Comparison of ENCODE assay signal across 8 cellular contexts in the genomic region with DNA sequence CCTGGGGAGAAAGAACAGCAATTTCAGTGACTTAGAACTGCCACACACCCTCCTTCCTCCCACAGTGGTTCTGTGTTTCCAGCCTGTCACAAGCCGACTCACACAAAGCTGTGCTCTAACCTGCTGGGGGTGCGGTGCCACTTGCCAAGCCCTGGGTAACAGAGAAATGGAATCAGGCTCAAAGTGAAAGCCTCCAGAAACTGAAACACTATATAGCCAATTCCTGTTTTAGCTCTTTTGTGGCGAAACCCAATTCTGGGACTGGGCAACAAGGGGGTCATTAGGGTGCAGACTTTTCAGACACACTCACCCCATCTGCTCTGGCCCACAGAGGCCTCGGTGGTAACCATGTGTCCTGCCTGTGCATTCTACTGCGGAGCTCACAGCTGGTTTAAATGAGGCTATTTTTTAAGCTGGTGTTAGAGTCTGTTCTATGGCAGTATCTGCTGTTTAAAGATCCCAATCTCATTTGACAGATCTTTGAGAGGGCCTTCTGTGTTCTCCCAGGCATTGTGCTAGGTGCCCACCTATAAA. TPM values are rescaled to one million over a fixed set of nuclear protein-coding genes. Genes with fewer than 3 reads are reported as not detected.
DNase-seq lines count a peak whose midpoint lies in the region; ATAC-seq and TF ChIP-seq lines count a peak whose summit lies in the region.

No MANE protein-coding gene starts in this region.

- peak; percentile 75 for ATAC-seq in HG03064 (IDR thresholded peaks at IDR 0.05; ENCODE audit: low read depth, unreplicated experiment)

- peaks cover 36% of the 10 kb centered on the region for H3K4me1 Mint-ChIP-seq in activated CD4-positive, alpha-beta T cell treated with anti-CD3 and anti-CD28 coated beads, Interleukin-2, amount 10 ng/mL, durations not matched to agents 7 days and 5 days

- peak overlapping the region; percentile 62 for H3K27ac ChIP-seq in temporal lobe (ENCODE audit: low read depth, low read length)

- TF ChIP-seq POLR2A in erythroblast (IDR thresholded peaks at IDR 0.05; ENCODE audit: low read length) = no peak

- H3K36me3 Mint-ChIP-seq in activated CD4-positive, alpha-beta T cell treated with anti-CD3 and anti-CD28 coated beads, Interleukin-2, amount 10 ng/mL, durations not matched to agents 7 days and 5 days (ENCODE audit: low read depth) = peaks cover 21% of the 10 kb centered on the region

- POLR2A ChIA-PET in activated CD4-positive, alpha-beta T cell treated with anti-CD3 and anti-CD28 coated beads, Interleukin-2, amount 10 ng/mL, durations not matched to agents 7 days and 5 days (lab: Charles Lee) = no interaction called here

- H3K27ac Mint-ChIP-seq in activated CD4-positive, alpha-beta T cell treated with anti-CD3 and anti-CD28 coated beads, Interleukin-2, amount 10 ng/mL, durations not matched to agents 7 days and 5 days = peak overlapping the region; percentile 22

- H3K4me3 Mint-ChIP-seq in activated CD4-positive, alpha-beta T cell treated with anti-CD3 and anti-CD28 coated beads, Interleukin-2, amount 10 ng/mL, durations not matched to agents 7 days and 5 days = no peak overlapping the region

- intact Hi-C loops in posterior vena cava (cut with DNase I) = no loop called here

- H3K9me3 Mint-ChIP-seq in activated CD4-positive, alpha-beta T cell treated with anti-CD3 and anti-CD28 coated beads, Interleukin-2, amount 10 ng/mL, durations not matched to agents 7 days and 5 days = no peaks in the 10 kb centered on the region

- no peaks in the 10 kb centered on the region for H3K27me3 Mint-ChIP-seq in activated CD4-positive, alpha-beta T cell treated with anti-CD3 and anti-CD28 coated beads, Interleukin-2, amount 10 ng/mL, durations not matched to agents 7 days and 5 days

- peak; percentile 10 for DNase-seq in activated CD4-positive, alpha-beta T cell treated with anti-CD3 and anti-CD28 coated beads, Interleukin-2, amount 10 ng/mL, durations not matched to agents 7 days and 5 days
- no peak for DNase-seq in activated CD4-positive, alpha-beta T cell treated with anti-CD3 and anti-CD28 coated beads for 1 hour
- DNase-seq in cerebellar cortex (ENCODE audit: low spot score) (peak; percentile 22), SKM-1 (lab: John Stamatoyannopoulos, UW; ENCODE audit: unreplicated experiment) (no peak), posterior vena cava (ENCODE audit: low spot score) (no peak), erythroblast (lab: John Stamatoyannopoulos, UW) (no peak)

- CTCF ChIA-PET in activated CD4-positive, alpha-beta T cell treated with anti-CD3 and anti-CD28 coated beads, Interleukin-2, amount 10 ng/mL, durations not matched to agents 7 days and 5 days (lab: Charles Lee) = interaction anchor here (0.7 to 2.0 kb wide), 6 partner anchors 10 to 50 kb away, joined by 3 to 9 read pairs (median 4); no protein-coding TSS in a partner anchor

RNA-seq across cellular contexts. Expression of a gene that starts 15.2 kb away (rescaled TPM):
- total RNA-seq in activated CD4-positive, alpha-beta T cell treated with anti-CD3 and anti-CD28 coated beads, Interleukin-2, amount 10 ng/mL, durations not matched to agents 7 days and 5 days = 10 to 100 TPM; 27.6 to 33.8 TPM
- total RNA-seq in temporal lobe = 41.3 TPM
- total RNA-seq in posterior vena cava = 10 to 100 TPM; 26.5 to 32.8 TPM

RNA-seq across cellular contexts. Expression of a gene that starts 42.8 kb away (rescaled TPM):
- 10 to 100 TPM; 18.0 to 19.8 TPM for total RNA-seq in activated CD4-positive, alpha-beta T cell treated with anti-CD3 and anti-CD28 coated beads, Interleukin-2, amount 10 ng/mL, durations not matched to agents 7 days and 5 days
- total RNA-seq in temporal lobe (99.6 TPM), posterior vena cava (10 to 100 TPM; 45.0 to 88.6 TPM)

Comparison
In these comparisons a context has a peak if more than half of its experiments do, and no peak if none do; other contexts are left out.
1. DNase-seq: peak in activated CD4-positive, alpha-beta T cell treated with anti-CD3 and anti-CD28 coated beads, Interleukin-2, amount 10 ng/mL, durations not matched to agents 7 days and 5 days (single experiment) and cerebellar cortex (single experiment); none in activated CD4-positive, alpha-beta T cell treated with anti-CD3 and anti-CD28 coated beads for 1 hour (single experiment), SKM-1 (single experiment), posterior vena cava (single experiment) and erythroblast (0 of 2).